ENCODE assay signal across 10 cellular contexts in the genomic region with DNA sequence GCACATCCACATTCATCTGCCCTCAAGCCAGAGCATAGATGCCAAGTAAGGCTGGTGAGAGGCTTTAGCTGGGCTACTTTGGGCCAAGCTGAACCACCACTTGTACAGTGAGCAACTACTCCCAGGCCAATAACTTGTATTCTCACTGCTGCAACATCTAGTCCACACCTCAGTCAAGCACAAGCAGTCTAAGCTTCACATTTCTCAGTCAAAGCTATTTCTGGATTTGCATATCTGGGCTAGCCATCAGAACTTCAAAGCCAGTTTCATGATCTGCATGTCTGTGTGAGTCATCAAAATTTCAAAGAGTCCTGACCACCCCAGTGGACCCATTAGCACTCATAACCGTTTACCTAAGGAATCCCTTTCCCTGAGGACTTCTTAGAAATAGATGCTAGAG.
DNase-seq lines count a peak whose midpoint lies in the region; ATAC-seq and TF ChIP-seq lines count a peak whose summit lies in the region.
"Had no signal": no experiment of that assay in that cellular context is flagged by ENCODE, and none has a peak within 500 bp of the region (broad histone marks: within the 10 kb centered on the region; RNA-seq: fewer than 3 reads in every experiment).

No MANE protein-coding gene starts in this region.

- no peak overlapping the region for H4K12ac ChIP-seq in trophoblast cell (ENCODE audit: low read depth, low read length)

- peak overlapping the region; percentile 18 for H2BK120ac ChIP-seq in trophoblast cell (ENCODE audit: insufficient read depth, low read length, poor library complexity)

- H4K91ac ChIP-seq in trophoblast cell (ENCODE audit: low read depth, low read length) = peak overlapping the region; percentile 40

- H3K27ac ChIP-seq in mammary epithelial cell (ENCODE audit: insufficient read depth, low read depth, low read length) = no peak overlapping the region
- peak overlapping the region; percentile 85 for H3K27ac ChIP-seq in trophoblast cell (ENCODE audit: low read depth, low read length)

- no peak for TF ChIP-seq CTCF in mammary epithelial cell (conservative IDR thresholded peaks at IDR 0.05 in 1 of 2, IDR thresholded peaks at IDR 0.05 in 1 of 2; ENCODE audit: extremely low read depth in 1 of 2, insufficient read depth in 1 of 2, low read depth in 1 of 2, low read length in 2 of 2)

- peak overlapping the region; percentile 24 for H3K18ac ChIP-seq in trophoblast cell (ENCODE audit: low read length)

- intact Hi-C loops in mammary epithelial cell (cut with micrococcal nuclease) = no loop called here

- H2BK5ac ChIP-seq in trophoblast cell (ENCODE audit: low read depth, low read length, poor library complexity) = peak overlapping the region; percentile 17

- CTCF ChIA-PET in mammary epithelial cell (lab: Charles Lee; ENCODE audit: low non-redundant PET) = interaction anchor here (0.6 kb wide), 1 partner anchor 8 kb away, joined by 4 read pairs; no protein-coding TSS in a partner anchor

- H3K9ac ChIP-seq in mammary epithelial cell (ENCODE audit: insufficient read depth, low read length) = no peak overlapping the region
- peak overlapping the region; percentile 50 for H3K9ac ChIP-seq in trophoblast cell (ENCODE audit: low read length)

- peak overlapping the region; percentile 54 for H3K14ac ChIP-seq in trophoblast cell (ENCODE audit: low read length)

- ATAC-seq in GM19372 (IDR thresholded peaks at IDR 0.05; ENCODE audit: low read depth, unreplicated experiment) (peak; percentile 78), HG03378 (IDR thresholded peaks at IDR 0.05; ENCODE audit: unreplicated experiment) (peak; percentile 77)

- H2AK5ac ChIP-seq in trophoblast cell (ENCODE audit: low read length) = peak overlapping the region; percentile 2

- H3K36me3 ChIP-seq in mammary epithelial cell (ENCODE audit: insufficient read depth, low read length) (peaks cover 4% of the 10 kb centered on the region), trophoblast cell (ENCODE audit: control insufficient read depth in 1 of 2, insufficient read depth in 2 of 2, low read length in 2 of 2) (peaks cover 33 to 54% of the 10 kb centered on the region in 2 experiments)

- H3K27me3 ChIP-seq in mammary epithelial cell (ENCODE audit: insufficient read depth, low read length) = no peaks in the 10 kb centered on the region
- no peaks in the 10 kb centered on the region for H3K27me3 ChIP-seq in trophoblast cell (ENCODE audit: insufficient read depth, low read length)

- in situ Hi-C loops in mammary epithelial cell (cut with MboI; ENCODE audit: low sequenced_read_pairs in 2 of 2) = loop anchor here in 1 of 2 donors (10.0 kb wide), 1 partner anchor 317 kb away; the partner anchor contains the start of gene RPE65

- peaks cover 5% of the 10 kb centered on the region for H3K79me1 ChIP-seq in trophoblast cell (ENCODE audit: low read length)

- peak overlapping the region; percentile 75 for H3K23ac ChIP-seq in trophoblast cell (ENCODE audit: low read length)

- WGBS in mammary epithelial cell (ENCODE audit: low coverage, missing lambda C conversion rate) = 25% methylated on average over 1 of the region's 1 CpG
- no CpG with 5 or more reads among the region's 1 CpG for WGBS in trophoblast cell (ENCODE audit: extremely low coverage, insufficient coverage, insufficient read length)

- H2BK12ac ChIP-seq in trophoblast cell (ENCODE audit: low read length) = peak overlapping the region; percentile 84

- no peak overlapping the region for H3K4me3 ChIP-seq in mammary epithelial cell (replicated peaks in 1 of 3; ENCODE audit: insufficient read depth in 1 of 3, low read depth in 2 of 3, low read length in 3 of 3)
- no peak overlapping the region for H3K4me3 ChIP-seq in trophoblast cell (ENCODE audit: low read depth, low read length)

- no TSS peak for BruUV-seq in mammary epithelial cell (replicated peaks; lab: Mats Ljungman, UMichigan)

- H3K4me2 ChIP-seq in mammary epithelial cell (ENCODE audit: insufficient read depth, low read depth, low read length) (no peak overlapping the region), trophoblast cell (ENCODE audit: low read length) (peak overlapping the region; percentile 29)

- no peaks in the 10 kb centered on the region for H3K4me1 ChIP-seq in mammary epithelial cell (ENCODE audit: insufficient read depth, low read length)
- H3K4me1 ChIP-seq in trophoblast cell (ENCODE audit: control insufficient read depth in 1 of 2, insufficient read depth in 2 of 2, low read length in 2 of 2) = peaks cover 5 to 10% of the 10 kb centered on the region in 2 experiments

- H4K8ac ChIP-seq in trophoblast cell (ENCODE audit: low read depth, low read length) = peak overlapping the region; percentile 5

- no peak overlapping the region for H2AFZ ChIP-seq in mammary epithelial cell (ENCODE audit: low read depth, low read length)
- H2AFZ ChIP-seq in trophoblast cell (ENCODE audit: insufficient read depth, low read length, poor library complexity) = no peak overlapping the region

- no peak overlapping the region for H3K4ac ChIP-seq in trophoblast cell (ENCODE audit: low read depth, low read length)

- DNase-seq in mammary epithelial cell (peak; percentile 17), trophoblast cell (peak; percentile 47 to 61), NCI-H524 (lab: John Stamatoyannopoulos, UW) (no peak), activated gamma-delta T cell treated with Interleukin-2 at 50 U/mL for 16 hours (no peak), NCI-H1105 (lab: John Stamatoyannopoulos, UW) (no peak)
- DNase-seq in activated naive CD4-positive, alpha-beta T cell treated with anti-CD3 and anti-CD28 coated beads, Interleukin-2, amount 50 U/mL, for 16 hours = no peak
- DNase-seq: H9, NCI-H2029 treated with DMSO at 0.1 percent for 48 hours had no signal

- H3K79me2 ChIP-seq in mammary epithelial cell (ENCODE audit: insufficient read depth, low read length) (no peaks in the 10 kb centered on the region), trophoblast cell (ENCODE audit: control insufficient read depth, insufficient read depth, low read length, poor library complexity) (no peaks in the 10 kb centered on the region)

- H4K20me1 ChIP-seq in mammary epithelial cell (ENCODE audit: insufficient read depth, low read length) = no peaks in the 10 kb centered on the region

- no peaks in the 10 kb centered on the region for H3K9me3 ChIP-seq in mammary epithelial cell (replicated peaks; ENCODE audit: insufficient read depth, low read length)
- H3K9me3 ChIP-seq in trophoblast cell (ENCODE audit: insufficient read depth, low read depth, low read length) = no peaks in the 10 kb centered on the region

- dilution Hi-C loops in mammary epithelial cell (cut with HindIII; ENCODE audit: low sequenced_read_pairs) = loop anchor here (5.0 kb wide), 1 partner anchor 214 kb away; no protein-coding TSS in a partner anchor

Comparison
In these comparisons a context has a peak if more than half of its experiments do, and no peak if none do; other contexts are left out.
1. DNase-seq: peak in mammary epithelial cell (single experiment) and trophoblast cell (2 of 2); none in NCI-H524 (0 of 2), activated gamma-delta T cell treated with Interleukin-2 at 50 U/mL for 16 hours (single experiment), activated naive CD4-positive, alpha-beta T cell treated with anti-CD3 and anti-CD28 coated beads, Interleukin-2, amount 50 U/mL, for 16 hours (single experiment) and NCI-H1105 (single experiment).